ENCODE assay signal across 1 cellular context in the genomic region with DNA sequence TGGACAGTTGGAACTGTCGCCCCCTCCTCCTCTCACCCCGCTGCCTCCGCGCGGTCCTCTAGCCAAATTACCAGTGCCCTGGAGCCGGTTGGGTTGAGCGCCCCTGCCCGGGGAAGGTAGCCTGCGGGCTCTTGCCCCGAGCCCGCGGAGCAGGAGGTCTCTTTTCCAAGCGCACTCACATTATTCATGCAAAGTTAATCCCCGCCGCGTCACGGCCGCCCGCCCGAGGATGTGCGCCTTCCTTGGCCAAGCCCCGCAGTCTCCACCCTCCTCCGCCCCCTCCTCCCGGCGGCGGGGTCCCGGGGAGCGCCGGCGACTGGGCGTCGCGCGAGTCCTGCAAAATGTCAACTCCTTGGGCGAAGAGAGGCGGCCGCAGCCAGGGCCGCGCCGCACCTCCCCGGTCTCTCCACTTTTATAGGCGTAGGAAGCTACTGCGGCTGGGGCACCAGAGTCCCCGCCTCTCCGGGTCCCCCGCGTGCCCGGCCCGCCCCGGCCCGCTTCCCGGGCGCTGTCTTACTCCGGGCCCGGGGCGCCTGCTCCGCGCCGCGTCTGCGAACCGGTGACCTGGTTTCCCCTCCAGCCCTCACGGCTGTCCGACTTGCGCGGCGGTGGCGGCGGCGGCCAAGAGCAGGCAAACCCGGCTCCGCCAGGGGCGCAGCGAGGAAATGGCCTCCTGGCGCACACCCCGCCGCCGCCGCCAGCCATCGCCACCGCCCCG.
TF ChIP-seq lines count a peak whose summit lies in the region.

A gene (minus strand): TSS at position 235 of the 718 bp plus-strand sequence.

TF ChIP-seq in HepG2, 621 proteins besides CTCF, POLR2A, EP300 and RAD21 (continued from another document and continues in another):
- TF ChIP-seq, protein P1, sequence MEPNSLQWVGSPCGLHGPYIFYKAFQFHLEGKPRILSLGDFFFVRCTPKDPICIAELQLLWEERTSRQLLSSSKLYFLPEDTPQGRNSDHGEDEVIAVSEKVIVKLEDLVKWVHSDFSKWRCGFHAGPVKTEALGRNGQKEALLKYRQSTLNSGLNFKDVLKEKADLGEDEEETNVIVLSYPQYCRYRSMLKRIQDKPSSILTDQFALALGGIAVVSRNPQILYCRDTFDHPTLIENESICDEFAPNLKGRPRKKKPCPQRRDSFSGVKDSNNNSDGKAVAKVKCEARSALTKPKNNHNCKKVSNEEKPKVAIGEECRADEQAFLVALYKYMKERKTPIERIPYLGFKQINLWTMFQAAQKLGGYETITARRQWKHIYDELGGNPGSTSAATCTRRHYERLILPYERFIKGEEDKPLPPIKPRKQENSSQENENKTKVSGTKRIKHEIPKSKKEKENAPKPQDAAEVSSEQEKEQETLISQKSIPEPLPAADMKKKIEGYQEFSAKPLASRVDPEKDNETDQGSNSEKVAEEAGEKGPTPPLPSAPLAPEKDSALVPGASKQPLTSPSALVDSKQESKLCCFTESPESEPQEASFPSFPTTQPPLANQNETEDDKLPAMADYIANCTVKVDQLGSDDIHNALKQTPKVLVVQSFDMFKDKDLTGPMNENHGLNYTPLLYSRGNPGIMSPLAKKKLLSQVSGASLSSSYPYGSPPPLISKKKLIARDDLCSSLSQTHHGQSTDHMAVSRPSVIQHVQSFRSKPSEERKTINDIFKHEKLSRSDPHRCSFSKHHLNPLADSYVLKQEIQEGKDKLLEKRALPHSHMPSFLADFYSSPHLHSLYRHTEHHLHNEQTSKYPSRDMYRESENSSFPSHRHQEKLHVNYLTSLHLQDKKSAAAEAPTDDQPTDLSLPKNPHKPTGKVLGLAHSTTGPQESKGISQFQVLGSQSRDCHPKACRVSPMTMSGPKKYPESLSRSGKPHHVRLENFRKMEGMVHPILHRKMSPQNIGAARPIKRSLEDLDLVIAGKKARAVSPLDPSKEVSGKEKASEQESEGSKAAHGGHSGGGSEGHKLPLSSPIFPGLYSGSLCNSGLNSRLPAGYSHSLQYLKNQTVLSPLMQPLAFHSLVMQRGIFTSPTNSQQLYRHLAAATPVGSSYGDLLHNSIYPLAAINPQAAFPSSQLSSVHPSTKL (CRISPR knock-in tag; IDR thresholded peaks at IDR 0.05): peak; percentile 28; the same call in 1 of the 2 replicates
- no peak; the same call in 1 of the 2 replicates for TF ChIP-seq CBX5 (CRISPR knock-in tag; IDR thresholded peaks at IDR 0.05; ENCODE audit: borderline replicate concordance)
- no peak for TF ChIP-seq ZNF737 (CRISPR knock-in tag; IDR thresholded peaks at IDR 0.05; ENCODE audit: borderline replicate concordance)
- TF ChIP-seq GATAD1 (CRISPR knock-in tag; IDR thresholded peaks at IDR 0.05): no peak
- TF ChIP-seq, protein P2, sequence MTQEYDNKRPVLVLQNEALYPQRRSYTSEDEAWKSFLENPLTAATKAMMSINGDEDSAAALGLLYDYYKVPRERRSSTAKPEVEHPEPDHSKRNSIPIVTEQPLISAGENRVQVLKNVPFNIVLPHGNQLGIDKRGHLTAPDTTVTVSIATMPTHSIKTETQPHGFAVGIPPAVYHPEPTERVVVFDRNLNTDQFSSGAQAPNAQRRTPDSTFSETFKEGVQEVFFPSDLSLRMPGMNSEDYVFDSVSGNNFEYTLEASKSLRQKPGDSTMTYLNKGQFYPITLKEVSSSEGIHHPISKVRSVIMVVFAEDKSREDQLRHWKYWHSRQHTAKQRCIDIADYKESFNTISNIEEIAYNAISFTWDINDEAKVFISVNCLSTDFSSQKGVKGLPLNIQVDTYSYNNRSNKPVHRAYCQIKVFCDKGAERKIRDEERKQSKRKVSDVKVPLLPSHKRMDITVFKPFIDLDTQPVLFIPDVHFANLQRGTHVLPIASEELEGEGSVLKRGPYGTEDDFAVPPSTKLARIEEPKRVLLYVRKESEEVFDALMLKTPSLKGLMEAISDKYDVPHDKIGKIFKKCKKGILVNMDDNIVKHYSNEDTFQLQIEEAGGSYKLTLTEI (CRISPR knock-in tag; conservative IDR thresholded peaks at IDR 0.05): no peak
- TF ChIP-seq, protein P3, sequence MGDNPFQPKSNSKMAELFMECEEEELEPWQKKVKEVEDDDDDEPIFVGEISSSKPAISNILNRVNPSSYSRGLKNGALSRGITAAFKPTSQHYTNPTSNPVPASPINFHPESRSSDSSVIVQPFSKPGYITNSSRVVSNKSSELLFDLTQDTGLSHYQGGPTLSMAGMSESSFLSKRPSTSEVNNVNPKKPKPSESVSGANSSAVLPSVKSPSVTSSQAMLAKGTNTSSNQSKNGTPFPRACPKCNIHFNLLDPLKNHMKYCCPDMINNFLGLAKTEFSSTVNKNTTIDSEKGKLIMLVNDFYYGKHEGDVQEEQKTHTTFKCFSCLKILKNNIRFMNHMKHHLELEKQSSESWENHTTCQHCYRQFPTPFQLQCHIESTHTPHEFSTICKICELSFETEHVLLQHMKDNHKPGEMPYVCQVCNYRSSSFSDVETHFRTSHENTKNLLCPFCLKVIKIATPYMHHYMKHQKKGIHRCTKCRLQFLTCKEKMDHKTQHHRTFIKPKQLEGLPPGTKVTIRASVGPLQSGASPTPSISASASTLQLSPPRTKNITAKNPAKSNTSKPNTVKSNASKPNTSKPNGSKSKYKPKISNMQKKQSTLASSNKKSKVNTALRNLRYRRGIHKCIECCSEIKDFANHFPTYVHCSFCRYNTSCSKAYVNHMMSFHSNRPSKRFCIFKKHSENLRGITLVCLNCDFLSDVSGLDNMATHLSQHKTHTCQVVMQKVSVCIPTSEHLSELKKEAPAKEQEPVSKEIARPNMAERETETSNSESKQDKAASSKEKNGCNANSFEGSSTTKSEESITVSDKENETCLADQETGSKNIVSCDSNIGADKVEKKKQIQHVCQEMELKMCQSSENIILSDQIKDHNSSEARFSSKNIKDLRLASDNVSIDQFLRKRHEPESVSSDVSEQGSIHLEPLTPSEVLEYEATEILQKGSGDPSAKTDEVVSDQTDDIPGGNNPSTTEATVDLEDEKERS (CRISPR knock-in tag; IDR thresholded peaks at IDR 0.05): no peak
- no peak; the same call in 1 of the 2 replicates for TF ChIP-seq ZNF546 (CRISPR knock-in tag; conservative IDR thresholded peaks at IDR 0.05)
- TF ChIP-seq, protein P4, sequence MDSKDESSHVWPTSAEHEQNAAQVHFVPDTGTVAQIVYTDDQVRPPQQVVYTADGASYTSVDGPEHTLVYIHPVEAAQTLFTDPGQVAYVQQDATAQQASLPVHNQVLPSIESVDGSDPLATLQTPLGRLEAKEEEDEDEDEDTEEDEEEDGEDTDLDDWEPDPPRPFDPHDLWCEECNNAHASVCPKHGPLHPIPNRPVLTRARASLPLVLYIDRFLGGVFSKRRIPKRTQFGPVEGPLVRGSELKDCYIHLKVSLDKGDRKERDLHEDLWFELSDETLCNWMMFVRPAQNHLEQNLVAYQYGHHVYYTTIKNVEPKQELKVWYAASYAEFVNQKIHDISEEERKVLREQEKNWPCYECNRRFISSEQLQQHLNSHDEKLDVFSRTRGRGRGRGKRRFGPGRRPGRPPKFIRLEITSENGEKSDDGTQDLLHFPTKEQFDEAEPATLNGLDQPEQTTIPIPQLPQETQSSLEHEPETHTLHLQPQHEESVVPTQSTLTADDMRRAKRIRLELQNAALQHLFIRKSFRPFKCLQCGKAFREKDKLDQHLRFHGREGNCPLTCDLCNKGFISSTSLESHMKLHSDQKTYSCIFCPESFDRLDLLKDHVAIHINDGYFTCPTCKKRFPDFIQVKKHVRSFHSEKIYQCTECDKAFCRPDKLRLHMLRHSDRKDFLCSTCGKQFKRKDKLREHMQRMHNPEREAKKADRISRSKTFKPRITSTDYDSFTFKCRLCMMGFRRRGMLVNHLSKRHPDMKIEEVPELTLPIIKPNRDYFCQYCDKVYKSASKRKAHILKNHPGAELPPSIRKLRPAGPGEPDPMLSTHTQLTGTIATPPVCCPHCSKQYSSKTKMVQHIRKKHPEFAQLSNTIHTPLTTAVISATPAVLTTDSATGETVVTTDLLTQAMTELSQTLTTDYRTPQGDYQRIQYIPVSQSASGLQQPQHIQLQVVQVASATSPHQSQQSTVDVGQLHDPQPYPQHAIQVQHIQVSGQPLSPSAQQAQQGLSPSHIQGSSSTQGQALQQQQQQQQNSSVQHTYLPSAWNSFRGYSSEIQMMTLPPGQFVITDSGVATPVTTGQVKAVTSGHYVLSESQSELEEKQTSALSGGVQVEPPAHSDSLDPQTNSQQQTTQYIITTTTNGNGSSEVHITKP (CRISPR knock-in tag; IDR thresholded peaks at IDR 0.05; ENCODE audit: low read depth): no peak
- TF ChIP-seq, protein P5, sequence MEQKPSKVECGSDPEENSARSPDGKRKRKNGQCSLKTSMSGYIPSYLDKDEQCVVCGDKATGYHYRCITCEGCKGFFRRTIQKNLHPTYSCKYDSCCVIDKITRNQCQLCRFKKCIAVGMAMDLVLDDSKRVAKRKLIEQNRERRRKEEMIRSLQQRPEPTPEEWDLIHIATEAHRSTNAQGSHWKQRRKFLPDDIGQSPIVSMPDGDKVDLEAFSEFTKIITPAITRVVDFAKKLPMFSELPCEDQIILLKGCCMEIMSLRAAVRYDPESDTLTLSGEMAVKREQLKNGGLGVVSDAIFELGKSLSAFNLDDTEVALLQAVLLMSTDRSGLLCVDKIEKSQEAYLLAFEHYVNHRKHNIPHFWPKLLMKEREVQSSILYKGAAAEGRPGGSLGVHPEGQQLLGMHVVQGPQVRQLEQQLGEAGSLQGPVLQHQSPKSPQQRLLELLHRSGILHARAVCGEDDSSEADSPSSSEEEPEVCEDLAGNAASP (CRISPR knock-in tag; IDR thresholded peaks at IDR 0.05; ENCODE audit: borderline replicate concordance): peak; percentile 68; the same call in 1 of the 2 replicates
- TF ChIP-seq, protein P6, sequence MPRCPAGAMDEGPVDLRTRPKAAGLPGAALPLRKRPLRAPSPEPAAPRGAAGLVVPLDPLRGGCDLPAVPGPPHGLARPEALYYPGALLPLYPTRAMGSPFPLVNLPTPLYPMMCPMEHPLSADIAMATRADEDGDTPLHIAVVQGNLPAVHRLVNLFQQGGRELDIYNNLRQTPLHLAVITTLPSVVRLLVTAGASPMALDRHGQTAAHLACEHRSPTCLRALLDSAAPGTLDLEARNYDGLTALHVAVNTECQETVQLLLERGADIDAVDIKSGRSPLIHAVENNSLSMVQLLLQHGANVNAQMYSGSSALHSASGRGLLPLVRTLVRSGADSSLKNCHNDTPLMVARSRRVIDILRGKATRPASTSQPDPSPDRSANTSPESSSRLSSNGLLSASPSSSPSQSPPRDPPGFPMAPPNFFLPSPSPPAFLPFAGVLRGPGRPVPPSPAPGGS (CRISPR knock-in tag; IDR thresholded peaks at IDR 0.05): peak; percentile 17; the same call in 1 of the 2 replicates
- TF ChIP-seq FOSL2 (CRISPR knock-in tag; IDR thresholded peaks at IDR 0.05): no peak; the same call in 1 of the 2 replicates
- no peak for TF ChIP-seq NR3C1 (CRISPR knock-in tag; IDR thresholded peaks at IDR 0.05)
- no peak; the same call in 1 of the 2 replicates for TF ChIP-seq ZC3H13 (CRISPR knock-in tag; IDR thresholded peaks at IDR 0.05)
- TF ChIP-seq, protein P7, sequence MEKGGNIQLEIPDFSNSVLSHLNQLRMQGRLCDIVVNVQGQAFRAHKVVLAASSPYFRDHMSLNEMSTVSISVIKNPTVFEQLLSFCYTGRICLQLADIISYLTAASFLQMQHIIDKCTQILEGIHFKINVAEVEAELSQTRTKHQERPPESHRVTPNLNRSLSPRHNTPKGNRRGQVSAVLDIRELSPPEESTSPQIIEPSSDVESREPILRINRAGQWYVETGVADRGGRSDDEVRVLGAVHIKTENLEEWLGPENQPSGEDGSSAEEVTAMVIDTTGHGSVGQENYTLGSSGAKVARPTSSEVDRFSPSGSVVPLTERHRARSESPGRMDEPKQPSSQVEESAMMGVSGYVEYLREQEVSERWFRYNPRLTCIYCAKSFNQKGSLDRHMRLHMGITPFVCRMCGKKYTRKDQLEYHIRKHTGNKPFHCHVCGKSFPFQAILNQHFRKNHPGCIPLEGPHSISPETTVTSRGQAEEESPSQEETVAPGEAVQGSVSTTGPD (CRISPR knock-in tag; IDR thresholded peaks at IDR 0.05): 0 out of 2 replicates have a peak, but pooled peaks have one; percentile 29
- 0 out of 2 replicates have a peak, but pooled peaks have one; percentile 13 for TF ChIP-seq POLR2G (IDR thresholded peaks at IDR 0.05; ENCODE audit: low read depth, low read length)
- no peak for TF ChIP-seq TSC22D2 (CRISPR knock-in tag; IDR thresholded peaks at IDR 0.05; ENCODE audit: borderline replicate concordance)
- 0 out of 2 replicates have a peak, but pooled peaks have one; percentile 19 for TF ChIP-seq KDM5A (IDR thresholded peaks at IDR 0.05; ENCODE audit: borderline replicate concordance, low read length)
- TF ChIP-seq, protein P8, sequence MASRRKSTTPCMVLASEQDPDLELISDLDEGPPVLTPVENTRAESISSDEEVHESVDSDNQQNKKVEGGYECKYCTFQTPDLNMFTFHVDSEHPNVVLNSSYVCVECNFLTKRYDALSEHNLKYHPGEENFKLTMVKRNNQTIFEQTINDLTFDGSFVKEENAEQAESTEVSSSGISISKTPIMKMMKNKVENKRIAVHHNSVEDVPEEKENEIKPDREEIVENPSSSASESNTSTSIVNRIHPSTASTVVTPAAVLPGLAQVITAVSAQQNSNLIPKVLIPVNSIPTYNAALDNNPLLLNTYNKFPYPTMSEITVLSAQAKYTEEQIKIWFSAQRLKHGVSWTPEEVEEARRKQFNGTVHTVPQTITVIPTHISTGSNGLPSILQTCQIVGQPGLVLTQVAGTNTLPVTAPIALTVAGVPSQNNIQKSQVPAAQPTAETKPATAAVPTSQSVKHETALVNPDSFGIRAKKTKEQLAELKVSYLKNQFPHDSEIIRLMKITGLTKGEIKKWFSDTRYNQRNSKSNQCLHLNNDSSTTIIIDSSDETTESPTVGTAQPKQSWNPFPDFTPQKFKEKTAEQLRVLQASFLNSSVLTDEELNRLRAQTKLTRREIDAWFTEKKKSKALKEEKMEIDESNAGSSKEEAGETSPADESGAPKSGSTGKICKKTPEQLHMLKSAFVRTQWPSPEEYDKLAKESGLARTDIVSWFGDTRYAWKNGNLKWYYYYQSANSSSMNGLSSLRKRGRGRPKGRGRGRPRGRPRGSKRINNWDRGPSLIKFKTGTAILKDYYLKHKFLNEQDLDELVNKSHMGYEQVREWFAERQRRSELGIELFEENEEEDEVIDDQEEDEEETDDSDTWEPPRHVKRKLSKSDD (CRISPR knock-in tag; IDR thresholded peaks at IDR 0.05; ENCODE audit: low read depth): 0 out of 2 replicates have a peak, but pooled peaks have one; percentile 20
- peak; percentile 77; the same call in 1 of the 2 replicates for TF ChIP-seq PITX1 (CRISPR knock-in tag; IDR thresholded peaks at IDR 0.05)
- TF ChIP-seq, protein P9, sequence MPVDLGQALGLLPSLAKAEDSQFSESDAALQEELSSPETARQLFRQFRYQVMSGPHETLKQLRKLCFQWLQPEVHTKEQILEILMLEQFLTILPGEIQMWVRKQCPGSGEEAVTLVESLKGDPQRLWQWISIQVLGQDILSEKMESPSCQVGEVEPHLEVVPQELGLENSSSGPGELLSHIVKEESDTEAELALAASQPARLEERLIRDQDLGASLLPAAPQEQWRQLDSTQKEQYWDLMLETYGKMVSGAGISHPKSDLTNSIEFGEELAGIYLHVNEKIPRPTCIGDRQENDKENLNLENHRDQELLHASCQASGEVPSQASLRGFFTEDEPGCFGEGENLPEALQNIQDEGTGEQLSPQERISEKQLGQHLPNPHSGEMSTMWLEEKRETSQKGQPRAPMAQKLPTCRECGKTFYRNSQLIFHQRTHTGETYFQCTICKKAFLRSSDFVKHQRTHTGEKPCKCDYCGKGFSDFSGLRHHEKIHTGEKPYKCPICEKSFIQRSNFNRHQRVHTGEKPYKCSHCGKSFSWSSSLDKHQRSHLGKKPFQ (CRISPR knock-in tag; IDR thresholded peaks at IDR 0.05; ENCODE audit: insufficient replicate concordance): no peak
- TF ChIP-seq ZNF44 (CRISPR knock-in tag; IDR thresholded peaks at IDR 0.05): no peak
- TF ChIP-seq NFRKB (IDR thresholded peaks at IDR 0.05): no peak
- no peak for TF ChIP-seq ZMYM4 (CRISPR knock-in tag; IDR thresholded peaks at IDR 0.05)
- TF ChIP-seq TBX2 (CRISPR knock-in tag; IDR thresholded peaks at IDR 0.05; ENCODE audit: borderline replicate concordance): no peak
